Comparison of ENCODE assay signal across 9 cellular contexts in genomic region chr13:41905600-41906254, GRCh38. TPM values are rescaled to one million over a fixed set of nuclear protein-coding genes. Genes with fewer than 3 reads are reported as not detected.
DNase-seq lines count a peak whose midpoint lies in the region; ATAC-seq, FAIRE-seq and TF ChIP-seq lines count a peak whose summit lies in the region.
"Had no signal": no experiment of that assay in that cellular context is flagged by ENCODE, and none has a peak within 500 bp of the region (broad histone marks: within the 10 kb centered on the region; RNA-seq: fewer than 3 reads in every experiment).

No MANE protein-coding gene starts in this region.

- peak; percentile 73 for TF ChIP-seq CTCF in GM12872 (IDR thresholded peaks at IDR 0.05; ENCODE audit: insufficient read depth, low read depth, low read length)
- TF ChIP-seq CTCF in GM12878 (IDR thresholded peaks at IDR 0.05 in 2 of 3, conservative IDR thresholded peaks at IDR 0.05 in 1 of 3; ENCODE audit: control insufficient read depth in 2 of 3, extremely low read depth in 1 of 3, insufficient read depth in 1 of 3, low read depth in 3 of 3, low read length in 3 of 3): peak; percentile 62 to 76 (median 69)
- TF ChIP-seq CTCF in lower lobe of right lung (IDR thresholded peaks at IDR 0.05): peak; percentile 45
- TF ChIP-seq CTCF in ovary (IDR thresholded peaks at IDR 0.05): no peak

- POLR2A ChIA-PET in GM12878 (lab: Charles Lee): no interaction called here

- ATAC-seq in HG02678 (IDR thresholded peaks at IDR 0.05; ENCODE audit: unreplicated experiment) (peak; percentile 89), GM12878 (peak; percentile 100), lower lobe of right lung (peak; percentile 49 to 78)

- H3K4me3 ChIP-seq in GM12878: no peak overlapping the region
- H3K4me3 ChIP-seq in lower lobe of right lung: no peak overlapping the region
- H3K4me3 ChIP-seq in ovary: no peak overlapping the region
- H3K4me3 ChIP-seq: HAP-1 had no signal

- peak; percentile 46 for DNase-seq in A172 (ENCODE audit: low spot score)
- peak; percentile 37 for DNase-seq in NCI-H1694 (lab: John Stamatoyannopoulos, UW)
- no peak for DNase-seq in GM12878 (ENCODE audit: low read depth, low spot score)
- DNase-seq in lower lobe of right lung: no peak
- no peak for DNase-seq in NCI-H128 (lab: John Stamatoyannopoulos, UW; ENCODE audit: unreplicated experiment)
- no peak for DNase-seq in ovary

- SMC1A ChIA-PET in GM12878 (lab: Charles Lee; ENCODE audit: uncharacterized antibody, unreplicated experiment): interaction anchor here (1.0 to 1.9 kb wide), 10 partner anchors 11 to 214 kb away, joined by 3 to 9 read pairs (median 4); partner anchors contain the start of gene DGKH

- H3K4me2 ChIP-seq in GM12878 (ENCODE audit: control insufficient read depth, insufficient read depth): no peak overlapping the region

- H3K27ac ChIP-seq in GM12878 (ENCODE audit: control insufficient read depth, insufficient read depth): no peak overlapping the region
- no peak overlapping the region for H3K27ac ChIP-seq in lower lobe of right lung
- no peak overlapping the region for H3K27ac ChIP-seq in ovary

- WGBS in GM12878 (ENCODE audit: insufficient coverage, insufficient replicate concordance, low lambda C conversion rate, missing lambda C conversion rate): 28% methylated on average over 2 of the region's 2 CpGs
- 50 to 57% (median 52%) methylated on average over 2 of the region's 2 CpGs for WGBS in ovary, 3 donors

- H3K9ac ChIP-seq in GM12878 (ENCODE audit: control insufficient read depth, insufficient read depth, low read length): no peak overlapping the region

- no peak for TF ChIP-seq POLR2A in GM12878 (IDR thresholded peaks at IDR 0.05; ENCODE audit: low read depth, low read length)
- TF ChIP-seq POLR2A in ovary (IDR thresholded peaks at IDR 0.05): no peak

- RAD21 ChIA-PET in GM12878 (lab: Charles Lee; ENCODE audit: unreplicated experiment): interaction anchor here (1.0 to 2.0 kb wide), 7 partner anchors 11 to 237 kb away, joined by 3 to 10 read pairs (median 5); no protein-coding TSS in a partner anchor

- FAIRE-seq in GM12878 (lab: Jason Lieb, UNC): peak; percentile 92

- no peaks in the 10 kb centered on the region for H3K79me2 ChIP-seq in GM12878 (ENCODE audit: control insufficient read depth, insufficient read depth, low read length)

- H2AFZ ChIP-seq in GM12878 (ENCODE audit: control insufficient read depth, low read depth, low read length): no peak overlapping the region

- no peaks in the 10 kb centered on the region for H3K9me3 ChIP-seq in GM12878 (replicated peaks; ENCODE audit: control insufficient read depth, insufficient read depth, low read length)
- H3K9me3 ChIP-seq in lower lobe of right lung: no peaks in the 10 kb centered on the region
- H3K9me3 ChIP-seq in ovary: no peaks in the 10 kb centered on the region
- H3K9me3 ChIP-seq: HAP-1 had no signal

- peaks cover 2 to 4% of the 10 kb centered on the region in 2 experiments; a peak in 2 of 4 replicates for H3K36me3 ChIP-seq in GM12878 (ENCODE audit: control insufficient read depth in 2 of 2, insufficient read depth in 2 of 2, low read length in 1 of 2)
- H3K36me3 ChIP-seq in lower lobe of right lung: peaks cover 16% of the 10 kb centered on the region
- H3K36me3 ChIP-seq in ovary: no peaks in the 10 kb centered on the region

- no peaks in the 10 kb centered on the region for H3K4me1 ChIP-seq in GM12878 (ENCODE audit: control insufficient read depth, insufficient read depth, low read length)
- H3K4me1 ChIP-seq in lower lobe of right lung: no peaks in the 10 kb centered on the region
- H3K4me1 ChIP-seq in ovary (ENCODE audit: insufficient read depth): no peaks in the 10 kb centered on the region
- H3K4me1 ChIP-seq: HAP-1 had no signal

- no TSS peak for BruUV-seq in GM12878 (replicated peaks; lab: Mats Ljungman, UMichigan)

- peak; percentile 90 for TF ChIP-seq RAD21 in GM12878 (IDR thresholded peaks at IDR 0.05; ENCODE audit: insufficient read depth, low read depth, low read length)

- H3K27me3 ChIP-seq in GM12878 (replicated peaks in 1 of 2; ENCODE audit: control insufficient read depth in 2 of 2, insufficient read depth in 2 of 2, low read length in 1 of 2): no peaks in the 10 kb centered on the region
- no peaks in the 10 kb centered on the region for H3K27me3 ChIP-seq in lower lobe of right lung (ENCODE audit: low read depth)
- no peaks in the 10 kb centered on the region for H3K27me3 ChIP-seq in ovary

- TF ChIP-seq EP300 in GM12878 (IDR thresholded peaks at IDR 0.05; ENCODE audit: borderline replicate concordance in 1 of 2, control insufficient read depth in 1 of 2, low read depth in 2 of 2, low read length in 2 of 2): no peak
- TF ChIP-seq EP300 in ovary (IDR thresholded peaks at IDR 0.05): no peak

- in situ Hi-C loops in GM12878 (cut with MboI): loop anchor here (5.0 kb wide), 1 partner anchor 197 kb away; no protein-coding TSS in a partner anchor

- intact Hi-C loops in GM12878 (cut with micrococcal nuclease; ENCODE audit: unreplicated experiment): loop anchor here (1.0 kb wide), 2 partner anchors 137 to 205 kb away; no protein-coding TSS in a partner anchor
- intact Hi-C loops in lower lobe of right lung (cut with DNase I): no loop called here
- intact Hi-C loops in ovary (cut with DNase I): loop anchor here in 2 of 4 donors (10.0 kb wide), 2 partner anchors 199 to 209 kb away; no protein-coding TSS in a partner anchor

- CTCF ChIA-PET in GM12878 (lab: Yijun Ruan, JAX): interaction anchor here (1.0 to 2.2 kb wide), 11 partner anchors 9 to 238 kb away, joined by 3 to 18 read pairs (median 5); partner anchors contain the start of gene VWA8

- H4K20me1 ChIP-seq in GM12878 (ENCODE audit: control insufficient read depth, insufficient read depth): no peaks in the 10 kb centered on the region

TF ChIP-seq in GM12878, 131 proteins besides CTCF, POLR2A, EP300 and RAD21:
- TF ChIP-seq STAT3 (IDR thresholded peaks at IDR 0.05; ENCODE audit: low read depth, low read length) (no peak), RUNX3 (IDR thresholded peaks at IDR 0.05; ENCODE audit: low read length) (0 out of 2 replicates have a peak, but pooled peaks have one; percentile 8), SMC3 (IDR thresholded peaks at IDR 0.05; ENCODE audit: borderline replicate concordance, low read length) (peak; percentile 69), NFXL1 (IDR thresholded peaks at IDR 0.05; ENCODE audit: borderline replicate concordance) (no peak), ZNF24 (IDR thresholded peaks at IDR 0.05) (0 out of 2 replicates have a peak, but pooled peaks have one; percentile 17)
- TF ChIP-seq, protein P1, sequence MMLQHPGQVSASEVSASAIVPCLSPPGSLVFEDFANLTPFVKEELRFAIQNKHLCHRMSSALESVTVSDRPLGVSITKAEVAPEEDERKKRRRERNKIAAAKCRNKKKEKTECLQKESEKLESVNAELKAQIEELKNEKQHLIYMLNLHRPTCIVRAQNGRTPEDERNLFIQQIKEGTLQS (IDR thresholded peaks at IDR 0.05; ENCODE audit: borderline replicate concordance, extremely low read depth, low read depth, low read length): no peak
TF ChIP-seq in GM12878: peak in this region for 3.

RNA-seq across cellular contexts. Expression of gene VWA8, which starts 55.2 kb away (rescaled TPM):
- 8.6 and 13.7 TPM in 2 replicates for total RNA-seq in A172 (2014; rRNA removed; shearing (Covaris generic))
- total RNA-seq in GM12878 (2013; cell fraction: nucleolus; rRNA removed): 147 and 149 TPM in 2 replicates
- 17.8 and 21.6 TPM in 2 replicates for total RNA-seq in GM12878 (2014; rRNA removed)
- 16.7 and 16.9 TPM in 2 replicates for total RNA-seq in GM12878 (2014; rRNA removed; fragmentation: Illumina TruSeq; extraction: Trizol)
- 21.8 and 24.0 TPM in 2 replicates for total RNA-seq in GM12878 (2021)
- polyA plus RNA-seq in GM12878 (2011; ENCODE audit: low read depth): 6.1 TPM
- polyA plus RNA-seq in GM12878 (2011; rRNA removed): 20.4 and 30.2 TPM in 2 replicates
- 6.6 and 9.6 TPM in 2 replicates for polyA plus RNA-seq in GM12878 (2011; cell fraction: cytosol; rRNA removed)
- polyA plus RNA-seq in GM12878 (2011; cell fraction: nucleus; rRNA removed): 44.4 and 53.0 TPM in 2 replicates
- 8.0 and 10.7 TPM in 2 replicates for polyA plus RNA-seq in GM12878 (2012)
- polyA plus RNA-seq in GM12878 (2014; fragmentation: Illumina TruSeq; extraction: Trizol): 16.9 and 20.7 TPM in 2 replicates
- 1 to 10 TPM; 3.0 to 4.6 TPM for polyA plus RNA-seq in GM12878 (2014; fragmentation: Nextera tagmentation; extraction: Ambion mirVana)
- polyA plus RNA-seq in GM12878 (2014; rRNA removed): 8.9 and 9.8 TPM in 2 replicates
- 10 to 100 TPM in 1 of 2 experiments, 1 to 10 TPM in 1; 8.9 to 10.1 TPM for polyA plus RNA-seq in GM12878 (2016; fragmentation: Nextera tagmentation; extraction: Ambion mirVana)
- polyA minus RNA-seq in GM12878 (2011; rRNA and poly(A)+ RNA removed): 51.9 and 59.3 TPM in 2 replicates
- 9.0 and 12.9 TPM in 2 replicates for polyA minus RNA-seq in GM12878 (2011; cell fraction: cytosol; rRNA and poly(A)+ RNA removed)
- polyA minus RNA-seq in GM12878 (2011; cell fraction: nucleus; rRNA and poly(A)+ RNA removed): 75.0 and 103 TPM in 2 replicates
- 18.2 TPM for total RNA-seq in lower lobe of right lung
- 10 to 100 TPM; 19.9 to 25.1 (median 21.3) TPM for total RNA-seq in ovary
- 10 to 100 TPM in 1 of 2 donors, 1 to 10 TPM in 1; 4.5 to 12.6 TPM for polyA plus RNA-seq in ovary

Comparison
In these comparisons a context has a peak if more than half of its experiments do, and no peak if none do; other contexts are left out.
1. DNase-seq: peak in A172 (single experiment) and NCI-H1694 (single experiment); none in GM12878 (single experiment), lower lobe of right lung (single experiment), NCI-H128 (single experiment) and ovary (0 of 5).
2. CTCF ChIP-seq: peak in GM12872 (single experiment), GM12878 (3 of 3) and lower lobe of right lung (single experiment); none in ovary (0 of 3).
3. Peak in every context shown above with its lines, with median percentiles within 50 percentile points of each other: ATAC-seq.